Comparison of ENCODE assay signal across 8 cellular contexts in genomic region chr5:38922199-38922598, GRCh38.
DNase-seq lines count a peak whose midpoint lies in the region; ATAC-seq and TF ChIP-seq lines count a peak whose summit lies in the region.

No MANE protein-coding gene starts in this region.

- H3K18ac ChIP-seq in neuronal stem cell (ENCODE audit: low read length) = no peak overlapping the region

- no peak overlapping the region for H4K8ac ChIP-seq in neuronal stem cell (ENCODE audit: low read depth, low read length)

- no peak overlapping the region for H2BK120ac ChIP-seq in neuronal stem cell (ENCODE audit: low read depth, low read length)

- no peak overlapping the region for H2AK5ac ChIP-seq in neuronal stem cell (ENCODE audit: low read depth, low read length)

- DNase-seq in NCI-H748 treated with DMSO at 0.1 percent for 48 hours (lab: John Stamatoyannopoulos, UW) = peak; percentile 80
- DNase-seq in activated CD8-positive, alpha-beta memory T cell treated with anti-CD3 and anti-CD28 coated beads, Interleukin-2, amount 50 U/mL, for 48 hours = peak; percentile 69
- peak; percentile 68 for DNase-seq in fibroblast of pulmonary artery (ENCODE audit: low read depth)
- DNase-seq in neuronal stem cell (ENCODE audit: low spot score) = peak; percentile 26
- no peak for DNase-seq in uterus

- no peak overlapping the region for H3K14ac ChIP-seq in neuronal stem cell (ENCODE audit: low read length)

- TF ChIP-seq POLR2A in uterus (IDR thresholded peaks at IDR 0.05) = no peak

- H3K79me1 ChIP-seq in neuronal stem cell (ENCODE audit: low read depth, low read length) = no peaks in the 10 kb centered on the region

- no peak overlapping the region for H2BK12ac ChIP-seq in neuronal stem cell (ENCODE audit: low read length)

- H3K4me3 ChIP-seq in fibroblast of pulmonary artery (replicated peaks; ENCODE audit: low read depth, low read length) = no peak overlapping the region
- no peak overlapping the region for H3K4me3 ChIP-seq in neuronal stem cell (ENCODE audit: low read length in 2 of 2)
- H3K4me3 ChIP-seq in uterus = no peak overlapping the region

- no peak overlapping the region for H3K4ac ChIP-seq in neuronal stem cell (ENCODE audit: low read length)

- H3K4me1 ChIP-seq in neuronal stem cell (ENCODE audit: control insufficient read depth in 2 of 2, insufficient read depth in 1 of 2, low read depth in 1 of 2, low read length in 2 of 2) (no peaks in the 10 kb centered on the region), uterus (peaks cover 2 to 7% of the 10 kb centered on the region in 2 donors)

- H3K9me3 ChIP-seq in neuronal stem cell (replicated peaks in 1 of 2; ENCODE audit: control insufficient read depth in 2 of 2, insufficient read depth in 1 of 2, low read depth in 1 of 2, low read length in 2 of 2) = no peaks in the 10 kb centered on the region
- H3K9me3 ChIP-seq in uterus = no peaks in the 10 kb centered on the region

- no peak overlapping the region for H3K9ac ChIP-seq in neuronal stem cell (ENCODE audit: low read depth, low read length, poor library complexity)

- intact Hi-C loops in uterus (cut with DNase I; ENCODE audit: low total_unique reads) = no loop called here

- no peaks in the 10 kb centered on the region for H3K36me3 ChIP-seq in neuronal stem cell (replicated peaks in 1 of 2; ENCODE audit: control insufficient read depth in 2 of 2, insufficient read depth in 2 of 2, low read length in 2 of 2)
- no peaks in the 10 kb centered on the region for H3K36me3 ChIP-seq in uterus

- TF ChIP-seq CTCF in 22Rv1 (IDR thresholded peaks at IDR 0.05) = peak; percentile 94
- TF ChIP-seq CTCF in GM12872 (IDR thresholded peaks at IDR 0.05; ENCODE audit: insufficient read depth, low read depth, low read length) = peak; percentile 87
- peak; percentile 91 for TF ChIP-seq CTCF in fibroblast of pulmonary artery (IDR thresholded peaks at IDR 0.05; ENCODE audit: low read length, missing control alignments)
- peak; percentile 39 to 56 (median 50) for TF ChIP-seq CTCF in uterus (IDR thresholded peaks at IDR 0.05)

- no peak overlapping the region for H2BK5ac ChIP-seq in neuronal stem cell (ENCODE audit: low read length)

- no CpG with 5 or more reads among the region's 1 CpG for WGBS in neuronal stem cell (ENCODE audit: extremely low coverage in 2 of 2, insufficient read length in 2 of 2, insufficient replicate concordance in 1 of 2), 2 donors

- H3K27me3 ChIP-seq in neuronal stem cell (ENCODE audit: control insufficient read depth in 3 of 3, insufficient read depth in 3 of 3, low read depth in 1 of 3, low read length in 3 of 3) (no peaks in the 10 kb centered on the region), uterus (no peaks in the 10 kb centered on the region)

- H2AFZ ChIP-seq in neuronal stem cell (ENCODE audit: low read length) = no peak overlapping the region

- ATAC-seq in HG03108 (IDR thresholded peaks at IDR 0.05; ENCODE audit: unreplicated experiment) = peak; percentile 59

- H3K4me2 ChIP-seq in neuronal stem cell (ENCODE audit: insufficient read depth, low read length, poor library complexity, severe bottlenecking) = no peak overlapping the region

- no peak overlapping the region for H2BK15ac ChIP-seq in neuronal stem cell (ENCODE audit: low read length)

- H3K23ac ChIP-seq in neuronal stem cell (ENCODE audit: low read depth, low read length, poor library complexity) = no peak overlapping the region

- H4K91ac ChIP-seq in neuronal stem cell (ENCODE audit: low read depth, low read length, poor library complexity) = no peak overlapping the region

- H3K27ac ChIP-seq in 22Rv1 = no peak overlapping the region
- no peak overlapping the region for H3K27ac ChIP-seq in neuronal stem cell (replicated peaks; ENCODE audit: low read length)
- H3K27ac ChIP-seq in uterus = peak overlapping the region; percentile 73 to 75

Comparison
In these comparisons a context has a peak if more than half of its experiments do, and no peak if none do; other contexts are left out.
1. H3K27ac ChIP-seq: peak in uterus (2 of 2); none in 22Rv1 (single experiment) and neuronal stem cell (single experiment).
2. DNase-seq: peak in NCI-H748 treated with DMSO at 0.1 percent for 48 hours (single experiment), activated CD8-positive, alpha-beta memory T cell treated with anti-CD3 and anti-CD28 coated beads, Interleukin-2, amount 50 U/mL, for 48 hours (single experiment), fibroblast of pulmonary artery (single experiment) and neuronal stem cell (single experiment); none in uterus (0 of 2).
3. Peak in every context shown above with its lines, with median percentiles within 50 percentile points of each other: CTCF ChIP-seq.